Comparison of ENCODE assay signal across 7 cellular contexts in genomic region chr2:39851691-39852110, GRCh38.
DNase-seq lines count a peak whose midpoint lies in the region; ATAC-seq and TF ChIP-seq lines count a peak whose summit lies in the region.

No MANE protein-coding gene starts in this region.

- no peaks in the 10 kb centered on the region for H3K4me1 ChIP-seq in mesendoderm (ENCODE audit: control insufficient read depth, low read depth, low read length)

- no peak overlapping the region for H3K9ac ChIP-seq in mesendoderm (ENCODE audit: low read length)

- H3K36me3 Mint-ChIP-seq in HFFc6 (ENCODE audit: low read depth): no peaks in the 10 kb centered on the region

- H3K27me3 Mint-ChIP-seq in HFFc6 (ENCODE audit: insufficient read depth): no peaks in the 10 kb centered on the region

- H3K4me1 Mint-ChIP-seq in HFFc6 (ENCODE audit: low read depth): peaks cover 23% of the 10 kb centered on the region

- H3K79me1 ChIP-seq in mesendoderm (ENCODE audit: low read length): no peaks in the 10 kb centered on the region

- H3K4me3 Mint-ChIP-seq in HFFc6: peak overlapping the region; percentile 57

- no peak overlapping the region for H3K56ac ChIP-seq in mesendoderm (ENCODE audit: low read length)

- ATAC-seq in GM18861 (IDR thresholded peaks at IDR 0.05; ENCODE audit: unreplicated experiment): peak; percentile 66

- no peak overlapping the region for H2AK5ac ChIP-seq in mesendoderm (ENCODE audit: low read length)

- no peaks in the 10 kb centered on the region for H3K9me3 Mint-ChIP-seq in HFFc6

- no peaks in the 10 kb centered on the region for H3K79me2 ChIP-seq in mesendoderm (ENCODE audit: control insufficient read depth, insufficient read depth, low read length)

- no peaks in the 10 kb centered on the region for H3K27me3 ChIP-seq in mesendoderm (ENCODE audit: insufficient read depth, low read length, poor library complexity)

- H3K18ac ChIP-seq in mesendoderm (ENCODE audit: low read length): no peak overlapping the region

- intact Hi-C loops in posterior vena cava (cut with DNase I): loop anchor here in 1 of 2 donors (10.0 kb wide), 1 partner anchor 127 kb away; no protein-coding TSS in a partner anchor

- H3K4ac ChIP-seq in mesendoderm (ENCODE audit: low read depth, low read length): no peak overlapping the region

- H3K23ac ChIP-seq in mesendoderm (ENCODE audit: low read length): no peak overlapping the region

- peak; percentile 55 for TF ChIP-seq CTCF in HFFc6 (IDR thresholded peaks at IDR 0.05)

- no peak overlapping the region for H3K27ac Mint-ChIP-seq in HFFc6

- DNase-seq in HFFc6 (peak; percentile 32), NCI-H69 (lab: John Stamatoyannopoulos, UW) (peak; percentile 83), mesendoderm (peak; percentile 57), posterior vena cava (ENCODE audit: low spot score) (no peak), NCI-H1105 (lab: John Stamatoyannopoulos, UW) (no peak), NCI-H748 treated with DMSO at 0.1 percent for 48 hours (lab: John Stamatoyannopoulos, UW) (no peak)

- H2BK5ac ChIP-seq in mesendoderm (ENCODE audit: low read length): no peak overlapping the region

- no peak overlapping the region for H3K4me3 ChIP-seq in mesendoderm (ENCODE audit: low read length)

- no peaks in the 10 kb centered on the region for H3K36me3 ChIP-seq in mesendoderm (ENCODE audit: control insufficient read depth, insufficient read depth, low read length)

- H4K5ac ChIP-seq in mesendoderm (ENCODE audit: low read length): no peak overlapping the region

- H3K4me2 ChIP-seq in mesendoderm (ENCODE audit: low read length): no peak overlapping the region

- no peak overlapping the region for H3K27ac ChIP-seq in mesendoderm (ENCODE audit: low read depth, low read length)

- WGBS in mesendoderm (ENCODE audit: extremely low coverage, insufficient coverage, low lambda C conversion rate): no CpG with 5 or more reads among the region's 2 CpGs

- H2BK120ac ChIP-seq in mesendoderm (ENCODE audit: low read depth, low read length): no peak overlapping the region

- H2BK15ac ChIP-seq in mesendoderm (replicated peaks; ENCODE audit: low read depth): no peak overlapping the region

- H4K8ac ChIP-seq in mesendoderm (ENCODE audit: low read depth, low read length): no peak overlapping the region

Comparison
In these comparisons a context has a peak if more than half of its experiments do, and no peak if none do; other contexts are left out.
1. DNase-seq: peak in HFFc6 (single experiment), NCI-H69 (single experiment) and mesendoderm (single experiment); none in posterior vena cava (single experiment), NCI-H1105 (single experiment) and NCI-H748 treated with DMSO at 0.1 percent for 48 hours (single experiment).